In the genomic region with DNA sequence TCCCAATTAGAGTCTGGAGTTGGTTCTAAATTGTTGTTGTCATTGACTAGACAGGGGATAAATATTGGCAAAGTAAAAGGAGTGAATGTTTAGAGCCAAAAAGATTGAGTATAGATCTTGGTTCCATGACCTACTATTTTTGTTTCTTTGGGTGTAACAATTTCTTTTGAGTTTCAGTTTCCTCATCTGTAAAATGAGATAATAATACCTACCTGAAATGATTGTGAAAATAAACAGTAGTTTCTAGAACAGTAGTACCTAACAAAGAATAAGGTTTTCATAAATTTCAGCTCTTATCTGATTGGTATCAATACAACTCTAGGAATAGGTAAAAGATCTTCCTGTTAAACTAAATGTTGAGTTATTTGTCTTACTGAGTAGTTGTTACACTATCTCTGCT, we compare ENCODE assay signal across 24 cellular contexts.
"Had no signal": no experiment of that assay in that cellular context is flagged by ENCODE, and none has a peak within 500 bp of the region (broad histone marks: within the 10 kb centered on the region; RNA-seq: fewer than 3 reads in every experiment).

No MANE protein-coding gene starts in this region.

- H3K9me3 ChIP-seq: adrenal gland, ascending aorta, lower lobe of right lung, right lobe of liver, uterus had no signal

- H3K27me3 ChIP-seq: adrenal gland, ascending aorta, right lobe of liver, uterus had no signal

- H3K4me3 ChIP-seq: adrenal gland, ascending aorta, lower lobe of right lung, right lobe of liver, skin epidermis, uterus had no signal

- H3K36me3 ChIP-seq: adrenal gland, right lobe of liver, uterus had no signal

- H3K4me3 Mint-ChIP-seq: activated B cell treated with CpG ODN at 0.5 μM for 24 hours; activated CD4-positive, alpha-beta memory T cell treated with anti-CD3 and anti-CD28 coated beads for 36 hours; activated naive CD4-positive, alpha-beta T cell treated with anti-CD3 and anti-CD28 coated beads, Interleukin-2, amount 50 U/mL, for 24 hours; activated T-helper 1 cell treated with anti-CD3 and anti-CD28 coated beads, Interleukin-12 subunit alpha, Interleukin-12 subunit beta, Interleukin-2, Interleukin-4 antibody, amounts not matched to agents 30 ng/mL and 10 ng/mL and 1 ng/mL, durations not matched to agents 14 hours and 24 hours and 36 hours; stimulated activated effector memory CD8-positive, alpha-beta T cell treated with anti-CD3 and anti-CD28 coated beads, Interleukin-12 subunit alpha, Interleukin-12 subunit beta, amount 100 ng/mL, for 72 hours had no signal

- H3K27ac Mint-ChIP-seq: activated B cell treated with CpG ODN at 0.5 μM for 24 hours; activated CD4-positive, alpha-beta memory T cell treated with anti-CD3 and anti-CD28 coated beads for 36 hours; activated naive CD4-positive, alpha-beta T cell treated with anti-CD3 and anti-CD28 coated beads, Interleukin-2, amount 50 U/mL, for 24 hours; activated T-helper 1 cell treated with anti-CD3 and anti-CD28 coated beads, Interleukin-12 subunit alpha, Interleukin-12 subunit beta, Interleukin-2, Interleukin-4 antibody, amounts not matched to agents 30 ng/mL and 10 ng/mL and 1 ng/mL, durations not matched to agents 14 hours and 24 hours and 36 hours had no signal

- H3K4me1 ChIP-seq: adrenal gland, ascending aorta, lower lobe of right lung, right lobe of liver, uterus had no signal

- H3K27me3 Mint-ChIP-seq: activated B cell treated with CpG ODN at 0.5 μM for 24 hours; activated CD4-positive, alpha-beta memory T cell treated with anti-CD3 and anti-CD28 coated beads for 36 hours; activated naive CD4-positive, alpha-beta T cell treated with anti-CD3 and anti-CD28 coated beads, Interleukin-2, amount 50 U/mL, for 24 hours; naive B cell had no signal

- H3K9me3 Mint-ChIP-seq: activated B cell treated with CpG ODN at 0.5 μM for 24 hours; activated CD4-positive, alpha-beta memory T cell treated with anti-CD3 and anti-CD28 coated beads for 36 hours; activated naive CD4-positive, alpha-beta T cell treated with anti-CD3 and anti-CD28 coated beads, Interleukin-2, amount 50 U/mL, for 24 hours; activated T-helper 1 cell treated with anti-CD3 and anti-CD28 coated beads, Interleukin-12 subunit alpha, Interleukin-12 subunit beta, Interleukin-2, Interleukin-4 antibody, amounts not matched to agents 30 ng/mL and 10 ng/mL and 1 ng/mL, durations not matched to agents 14 hours and 24 hours and 36 hours; naive B cell; stimulated activated effector memory CD8-positive, alpha-beta T cell treated with anti-CD3 and anti-CD28 coated beads, Interleukin-12 subunit alpha, Interleukin-12 subunit beta, amount 100 ng/mL, for 72 hours had no signal

- H3K27ac ChIP-seq: adrenal gland, ascending aorta, lower lobe of right lung, right lobe of liver, skin epidermis, uterus had no signal

- FAIRE-seq: kidney had no signal

- ATAC-seq: lower lobe of right lung; right lobe of liver; stimulated activated effector memory CD8-positive, alpha-beta T cell treated with anti-CD3 and anti-CD28 coated beads, Interleukin-12 subunit alpha, Interleukin-12 subunit beta, amount 100 ng/mL, for 72 hours had no signal

- DNase-seq: activated B cell treated with CpG ODN at 0.5 μM for 24 hours; activated CD4-positive, alpha-beta memory T cell treated with anti-CD3 and anti-CD28 coated beads for 36 hours; activated CD4-positive, alpha-beta T cell treated with anti-CD3 and anti-CD28 coated beads for 4 hours; activated gamma-delta T cell treated with Interleukin-2 at 50 U/mL for 16 hours; adrenal gland; central memory CD4-positive, alpha-beta T cell; dermis blood vessel endothelial cell; effector CD8-positive, alpha-beta T cell; erythroblast; foreskin fibroblast; kidney; lower lobe of right lung; naive B cell; nucleus accumbens; right lobe of liver; stimulated activated CD4-positive, alpha-beta T cell treated with anti-CD3 and anti-CD28 coated beads, Interleukin-2, amount 100 ng/mL, for 24 hours; T1000; trophoblast cell; uterus had no signal
